ENCODE assay signal across 1 cellular context in the genomic region with DNA sequence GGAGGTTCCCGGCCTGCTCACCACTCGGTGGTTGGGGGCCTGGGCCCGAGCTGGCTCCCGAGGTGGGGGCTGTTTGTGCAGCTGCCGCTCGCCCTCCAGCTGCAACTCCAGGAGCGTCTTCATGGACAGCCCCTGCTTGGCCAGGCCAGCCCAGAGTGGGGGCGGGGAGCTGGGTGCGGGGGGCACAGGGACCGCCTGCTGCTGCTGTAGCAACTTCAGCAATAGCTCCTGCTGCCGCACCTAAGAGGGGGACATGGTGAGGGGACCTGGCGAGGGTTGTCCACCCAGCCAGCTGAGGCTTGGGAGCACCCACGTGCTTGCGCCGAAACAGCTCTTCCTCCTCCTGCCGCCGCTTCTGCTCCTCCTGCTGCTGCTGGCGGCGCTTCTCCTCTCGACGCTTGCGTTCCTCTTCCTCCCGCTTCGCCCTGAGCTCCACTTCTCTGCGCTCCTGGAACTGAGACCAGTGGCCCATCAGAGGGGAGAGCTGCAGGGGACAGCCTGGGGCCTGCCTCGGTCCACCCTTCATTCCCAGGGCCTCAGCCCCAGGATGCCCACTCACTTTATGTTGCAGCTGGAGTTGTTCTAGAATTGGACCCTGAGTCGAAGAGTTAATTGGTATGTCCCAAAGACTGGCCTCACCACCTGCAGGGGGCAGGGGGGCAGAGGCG.
TF ChIP-seq lines count a peak whose summit lies in the region.

No MANE protein-coding gene starts in this region.

TF ChIP-seq in IMR-90, 13 proteins besides CTCF, POLR2A, EP300 and RAD21:
- TF ChIP-seq RCOR1 (IDR thresholded peaks at IDR 0.05; ENCODE audit: insufficient replicate concordance, low read length), result no peak
- no peak for TF ChIP-seq SMC3 (IDR thresholded peaks at IDR 0.05; ENCODE audit: low read depth, low read length)
- no peak for TF ChIP-seq RFX5 (IDR thresholded peaks at IDR 0.05; ENCODE audit: low read depth, low read length)
- TF ChIP-seq, protein P1, sequence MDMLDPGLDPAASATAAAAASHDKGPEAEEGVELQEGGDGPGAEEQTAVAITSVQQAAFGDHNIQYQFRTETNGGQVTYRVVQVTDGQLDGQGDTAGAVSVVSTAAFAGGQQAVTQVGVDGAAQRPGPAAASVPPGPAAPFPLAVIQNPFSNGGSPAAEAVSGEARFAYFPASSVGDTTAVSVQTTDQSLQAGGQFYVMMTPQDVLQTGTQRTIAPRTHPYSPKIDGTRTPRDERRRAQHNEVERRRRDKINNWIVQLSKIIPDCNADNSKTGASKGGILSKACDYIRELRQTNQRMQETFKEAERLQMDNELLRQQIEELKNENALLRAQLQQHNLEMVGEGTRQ (IDR thresholded peaks at IDR 0.05; ENCODE audit: low read depth, low read length), result no peak
